ENCODE assay signal across 1 cellular context in genomic region chr5:15009420-15009819, GRCh38.
TF ChIP-seq lines count a peak whose summit lies in the region.

No MANE protein-coding gene starts in this region.

TF ChIP-seq in HepG2, 621 proteins besides CTCF, POLR2A, EP300 and RAD21 (continued from another document and continues in another):
- TF ChIP-seq LCORL (IDR thresholded peaks at IDR 0.05) (no peak), LCORL (CRISPR knock-in tag; IDR thresholded peaks at IDR 0.05) (0 out of 2 replicates have a peak, but pooled peaks have one; percentile 59), SOX6 (IDR thresholded peaks at IDR 0.05) (no peak), SOX6 (CRISPR knock-in tag; IDR thresholded peaks at IDR 0.05) (peak; percentile 78), SP2 (CRISPR knock-in tag; IDR thresholded peaks at IDR 0.05) (no peak), ZNF263 (CRISPR knock-in tag; IDR thresholded peaks at IDR 0.05) (no peak), FOSL2 (CRISPR knock-in tag; IDR thresholded peaks at IDR 0.05) (peak; percentile 94), ZNF704 (CRISPR knock-in tag; IDR thresholded peaks at IDR 0.05; ENCODE audit: borderline replicate concordance) (no peak), MED1 (CRISPR knock-in tag; IDR thresholded peaks at IDR 0.05) (peak; percentile 47), ZNF12 (CRISPR knock-in tag; IDR thresholded peaks at IDR 0.05) (no peak), CEBPG (CRISPR knock-in tag; IDR thresholded peaks at IDR 0.05) (peak; percentile 48), ZNF230 (CRISPR knock-in tag; IDR thresholded peaks at IDR 0.05) (no peak), HNF4G (IDR thresholded peaks at IDR 0.05; ENCODE audit: borderline replicate concordance, low read depth, low read length) (peak; percentile 84), HNF4G (CRISPR knock-in tag; IDR thresholded peaks at IDR 0.05; ENCODE audit: borderline replicate concordance, low read depth) (no peak; the same call in 1 of the 2 replicates), MLX (CRISPR knock-in tag; IDR thresholded peaks at IDR 0.05) (peak; percentile 22; the same call in 1 of the 2 replicates), NR2F6 (IDR thresholded peaks at IDR 0.05) (peak; percentile 68; the same call in 1 of the 2 replicates), NR2F6 (CRISPR knock-in tag; IDR thresholded peaks at IDR 0.05) (peak; percentile 78), PHF21A (CRISPR knock-in tag; IDR thresholded peaks at IDR 0.05) (peak; percentile 41; the same call in 1 of the 2 replicates), ZNF841 (CRISPR knock-in tag; IDR thresholded peaks at IDR 0.05; ENCODE audit: borderline replicate concordance) (no peak), JUN (CRISPR knock-in tag; IDR thresholded peaks at IDR 0.05) (0 out of 2 replicates have a peak, but pooled peaks have one; percentile 30), ZNF644 (CRISPR knock-in tag; IDR thresholded peaks at IDR 0.05; ENCODE audit: low read depth) (peak; percentile 18; the same call in 1 of the 2 replicates), ARID3A (IDR thresholded peaks at IDR 0.05; ENCODE audit: low read depth, low read length) (peak; percentile 67; the same call in 1 of the 2 replicates), NR2F1 (CRISPR knock-in tag; IDR thresholded peaks at IDR 0.05) (no peak; a peak in 1 of 4 replicates), PPARG (CRISPR knock-in tag; conservative IDR thresholded peaks at IDR 0.05) (0 out of 2 replicates have a peak, but pooled peaks have one; percentile 11), ARID4A (CRISPR knock-in tag; IDR thresholded peaks at IDR 0.05; ENCODE audit: borderline replicate concordance) (no peak), TOE1 (CRISPR knock-in tag; IDR thresholded peaks at IDR 0.05) (no peak), ZBTB25 (CRISPR knock-in tag; IDR thresholded peaks at IDR 0.05) (0 out of 2 replicates have a peak, but pooled peaks have one; percentile 26), CREM (IDR thresholded peaks at IDR 0.05) (peak; percentile 43; the same call in 1 of the 2 replicates), CREM (CRISPR knock-in tag; IDR thresholded peaks at IDR 0.05) (no peak), SOX13 (IDR thresholded peaks at IDR 0.05) (no peak), SOX13 (CRISPR knock-in tag; conservative IDR thresholded peaks at IDR 0.05 in 1 of 2, IDR thresholded peaks at IDR 0.05 in 1 of 2) (peak in 1 of 2 experiments; percentile 92; a peak in 2 of 4 replicates), SCMH1 (CRISPR knock-in tag; IDR thresholded peaks at IDR 0.05; ENCODE audit: borderline replicate concordance) (no peak), ZNF331 (CRISPR knock-in tag; IDR thresholded peaks at IDR 0.05) (0 out of 2 replicates have a peak, but pooled peaks have one; percentile 34), ZMYM3 (CRISPR knock-in tag; IDR thresholded peaks at IDR 0.05) (no peak), ZNF282 (IDR thresholded peaks at IDR 0.05; ENCODE audit: partially characterized antibody) (no peak), ARID5B (CRISPR knock-in tag; IDR thresholded peaks at IDR 0.05) (peak; percentile 87), HNRNPLL (IDR thresholded peaks at IDR 0.05; ENCODE audit: low read depth, low read length, poor library complexity, severe bottlenecking) (no peak), FOXM1 (CRISPR knock-in tag; IDR thresholded peaks at IDR 0.05) (no peak), GABPA (IDR thresholded peaks at IDR 0.05; ENCODE audit: low read depth, low read length) (no peak), GABPA (CRISPR knock-in tag; IDR thresholded peaks at IDR 0.05; ENCODE audit: low read depth) (0 out of 2 replicates have a peak, but pooled peaks have one; percentile 13)
- TF ChIP-seq, protein P1, sequence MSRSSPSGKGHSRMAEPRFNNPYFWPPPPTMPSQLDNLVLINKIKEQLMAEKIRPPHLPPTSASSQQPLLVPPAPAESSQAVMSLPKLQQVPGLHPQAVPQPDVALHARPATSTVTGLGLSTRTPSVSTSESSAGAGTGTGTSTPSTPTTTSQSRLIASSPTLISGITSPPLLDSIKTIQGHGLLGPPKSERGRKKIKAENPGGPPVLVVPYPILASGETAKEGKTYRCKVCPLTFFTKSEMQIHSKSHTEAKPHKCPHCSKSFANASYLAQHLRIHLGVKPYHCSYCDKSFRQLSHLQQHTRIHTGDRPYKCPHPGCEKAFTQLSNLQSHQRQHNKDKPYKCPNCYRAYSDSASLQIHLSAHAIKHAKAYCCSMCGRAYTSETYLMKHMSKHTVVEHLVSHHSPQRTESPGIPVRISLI (CRISPR knock-in tag; IDR thresholded peaks at IDR 0.05; ENCODE audit: borderline replicate concordance): no peak
- TF ChIP-seq, protein P2, sequence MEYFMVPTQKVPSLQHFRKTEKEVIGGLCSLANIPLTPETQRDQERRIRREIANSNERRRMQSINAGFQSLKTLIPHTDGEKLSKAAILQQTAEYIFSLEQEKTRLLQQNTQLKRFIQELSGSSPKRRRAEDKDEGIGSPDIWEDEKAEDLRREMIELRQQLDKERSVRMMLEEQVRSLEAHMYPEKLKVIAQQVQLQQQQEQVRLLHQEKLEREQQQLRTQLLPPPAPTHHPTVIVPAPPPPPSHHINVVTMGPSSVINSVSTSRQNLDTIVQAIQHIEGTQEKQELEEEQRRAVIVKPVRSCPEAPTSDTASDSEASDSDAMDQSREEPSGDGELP (IDR thresholded peaks at IDR 0.05; ENCODE audit: borderline replicate concordance, low read depth): no peak
- TF ChIP-seq, protein P3, sequence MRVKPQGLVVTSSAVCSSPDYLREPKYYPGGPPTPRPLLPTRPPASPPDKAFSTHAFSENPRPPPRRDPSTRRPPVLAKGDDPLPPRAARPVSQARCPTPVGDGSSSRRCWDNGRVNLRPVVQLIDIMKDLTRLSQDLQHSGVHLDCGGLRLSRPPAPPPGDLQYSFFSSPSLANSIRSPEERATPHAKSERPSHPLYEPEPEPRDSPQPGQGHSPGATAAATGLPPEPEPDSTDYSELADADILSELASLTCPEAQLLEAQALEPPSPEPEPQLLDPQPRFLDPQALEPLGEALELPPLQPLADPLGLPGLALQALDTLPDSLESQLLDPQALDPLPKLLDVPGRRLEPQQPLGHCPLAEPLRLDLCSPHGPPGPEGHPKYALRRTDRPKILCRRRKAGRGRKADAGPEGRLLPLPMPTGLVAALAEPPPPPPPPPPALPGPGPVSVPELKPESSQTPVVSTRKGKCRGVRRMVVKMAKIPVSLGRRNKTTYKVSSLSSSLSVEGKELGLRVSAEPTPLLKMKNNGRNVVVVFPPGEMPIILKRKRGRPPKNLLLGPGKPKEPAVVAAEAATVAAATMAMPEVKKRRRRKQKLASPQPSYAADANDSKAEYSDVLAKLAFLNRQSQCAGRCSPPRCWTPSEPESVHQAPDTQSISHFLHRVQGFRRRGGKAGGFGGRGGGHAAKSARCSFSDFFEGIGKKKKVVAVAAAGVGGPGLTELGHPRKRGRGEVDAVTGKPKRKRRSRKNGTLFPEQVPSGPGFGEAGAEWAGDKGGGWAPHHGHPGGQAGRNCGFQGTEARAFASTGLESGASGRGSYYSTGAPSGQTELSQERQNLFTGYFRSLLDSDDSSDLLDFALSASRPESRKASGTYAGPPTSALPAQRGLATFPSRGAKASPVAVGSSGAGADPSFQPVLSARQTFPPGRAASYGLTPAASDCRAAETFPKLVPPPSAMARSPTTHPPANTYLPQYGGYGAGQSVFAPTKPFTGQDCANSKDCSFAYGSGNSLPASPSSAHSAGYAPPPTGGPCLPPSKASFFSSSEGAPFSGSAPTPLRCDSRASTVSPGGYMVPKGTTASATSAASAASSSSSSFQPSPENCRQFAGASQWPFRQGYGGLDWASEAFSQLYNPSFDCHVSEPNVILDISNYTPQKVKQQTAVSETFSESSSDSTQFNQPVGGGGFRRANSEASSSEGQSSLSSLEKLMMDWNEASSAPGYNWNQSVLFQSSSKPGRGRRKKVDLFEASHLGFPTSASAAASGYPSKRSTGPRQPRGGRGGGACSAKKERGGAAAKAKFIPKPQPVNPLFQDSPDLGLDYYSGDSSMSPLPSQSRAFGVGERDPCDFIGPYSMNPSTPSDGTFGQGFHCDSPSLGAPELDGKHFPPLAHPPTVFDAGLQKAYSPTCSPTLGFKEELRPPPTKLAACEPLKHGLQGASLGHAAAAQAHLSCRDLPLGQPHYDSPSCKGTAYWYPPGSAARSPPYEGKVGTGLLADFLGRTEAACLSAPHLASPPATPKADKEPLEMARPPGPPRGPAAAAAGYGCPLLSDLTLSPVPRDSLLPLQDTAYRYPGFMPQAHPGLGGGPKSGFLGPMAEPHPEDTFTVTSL (CRISPR knock-in tag; IDR thresholded peaks at IDR 0.05; ENCODE audit: borderline replicate concordance): peak; percentile 88; the same call in 1 of the 2 replicates
